In genomic region chr7:117212969-117213877, GRCh38 we compare ENCODE assay signal across 10 cellular contexts.
A peak's percentile ranks its signal among the peaks of the same experiment; 100 is the strongest.
DNase-seq lines count a peak whose midpoint lies in the region; ATAC-seq and TF ChIP-seq lines count a peak whose summit lies in the region.
"Had no signal": no experiment of that assay in that cellular context is flagged by ENCODE, and none has a peak within 500 bp of the region (broad histone marks: within the 10 kb centered on the region; RNA-seq: fewer than 3 reads in every experiment).

No MANE protein-coding gene starts in this region.

- no peak overlapping the region for H3K4me3 ChIP-seq in naive thymus-derived CD4-positive, alpha-beta T cell (ENCODE audit: low read length)
- no peak overlapping the region for H3K4me3 ChIP-seq in thyroid gland (replicated peaks in 1 of 3)
- H3K4me3 ChIP-seq: skin epidermis had no signal

- H3K36me3 Mint-ChIP-seq in naive thymus-derived CD4-positive, alpha-beta T cell: no peaks in the 10 kb centered on the region
- H3K36me3 Mint-ChIP-seq: IgD-negative memory B cell had no signal

- H3K27ac Mint-ChIP-seq in naive thymus-derived CD4-positive, alpha-beta T cell: no peak overlapping the region
- H3K27ac Mint-ChIP-seq: IgD-negative memory B cell had no signal

- H3K4me1 ChIP-seq in naive thymus-derived CD4-positive, alpha-beta T cell (ENCODE audit: control insufficient read depth in 2 of 2, insufficient read depth in 2 of 2, low read length in 2 of 2): no peaks in the 10 kb centered on the region
- H3K4me1 ChIP-seq in thyroid gland: no peaks in the 10 kb centered on the region

- no peaks in the 10 kb centered on the region for H3K9me3 Mint-ChIP-seq in naive thymus-derived CD4-positive, alpha-beta T cell
- H3K9me3 Mint-ChIP-seq: IgD-negative memory B cell had no signal

- intact Hi-C loops in naive thymus-derived CD4-positive, alpha-beta T cell (cut with micrococcal nuclease): loop anchor here (1.0 to 5.0 kb wide), 3 partner anchors 384 to 940 kb away; no protein-coding TSS in a partner anchor
- intact Hi-C loops in thyroid gland (cut with DNase I): loop anchor here (10.0 kb wide), 1 partner anchor 172 kb away; no protein-coding TSS in a partner anchor

- H3K4me1 Mint-ChIP-seq in naive thymus-derived CD4-positive, alpha-beta T cell: no peaks in the 10 kb centered on the region

- ATAC-seq in GM18517 (IDR thresholded peaks at IDR 0.05; ENCODE audit: unreplicated experiment) (peak; percentile 81), HG03045 (IDR thresholded peaks at IDR 0.05; ENCODE audit: unreplicated experiment) (peak; percentile 67)
- peak; percentile 83 for ATAC-seq in naive thymus-derived CD4-positive, alpha-beta T cell

- H3K4me3 Mint-ChIP-seq in naive thymus-derived CD4-positive, alpha-beta T cell: no peak overlapping the region
- H3K4me3 Mint-ChIP-seq: IgD-negative memory B cell had no signal

- TF ChIP-seq CTCF in thyroid gland (IDR thresholded peaks at IDR 0.05): peak; percentile 57 to 91 (median 62)

- 71 to 75% methylated on average over 5 of the region's 5 CpGs for WGBS in thyroid gland, 2 donors

- no peak for TF ChIP-seq POLR2A in thyroid gland (IDR thresholded peaks at IDR 0.05)

- POLR2A ChIA-PET in naive thymus-derived CD4-positive, alpha-beta T cell (lab: Charles Lee): no interaction called here

- H3K27me3 Mint-ChIP-seq in naive thymus-derived CD4-positive, alpha-beta T cell: peaks cover 0 to 2% (median 0%) of the 10 kb centered on the region in 5 donors
- H3K27me3 Mint-ChIP-seq: IgD-negative memory B cell had no signal

- no peaks in the 10 kb centered on the region for H3K27me3 ChIP-seq in naive thymus-derived CD4-positive, alpha-beta T cell (ENCODE audit: control insufficient read depth in 2 of 2, insufficient read depth in 2 of 2, low read length in 2 of 2)
- H3K27me3 ChIP-seq in thyroid gland: no peaks in the 10 kb centered on the region

- H3K9me3 ChIP-seq in naive thymus-derived CD4-positive, alpha-beta T cell (ENCODE audit: control insufficient read depth in 2 of 3, low read length in 3 of 3): no peaks in the 10 kb centered on the region
- no peaks in the 10 kb centered on the region for H3K9me3 ChIP-seq in thyroid gland

- DNase-seq in AG20443 (ENCODE audit: low spot score) (peak; percentile 69), NCI-H2196 treated with DMSO at 0.1 percent for 48 hours (lab: John Stamatoyannopoulos, UW; ENCODE audit: unreplicated experiment) (peak; percentile 9), epidermal melanocyte (ENCODE audit: insufficient read length, low spot score) (peak; percentile 34), thyroid gland (peak; percentile 56 to 57)
- peak; percentile 3 to 27 for DNase-seq in activated CD4-positive, alpha-beta T cell treated with anti-CD3 and anti-CD28 coated beads, Interleukin-2, amount 50 U/mL, for 24 hours (ENCODE audit: low read depth in 1 of 2, low spot score in 1 of 2)
- peak in 5 of 9 donors; percentile 15 to 32 (median 27) for DNase-seq in naive thymus-derived CD4-positive, alpha-beta T cell

- CTCF ChIA-PET in naive thymus-derived CD4-positive, alpha-beta T cell (lab: Charles Lee): interaction anchor here (0.7 kb wide), 1 partner anchor 36 kb away, joined by 3 read pairs; no protein-coding TSS in a partner anchor

- no peaks in the 10 kb centered on the region for H3K36me3 ChIP-seq in naive thymus-derived CD4-positive, alpha-beta T cell (ENCODE audit: control insufficient read depth in 2 of 3, insufficient read depth in 3 of 3, low read length in 3 of 3)
- no peaks in the 10 kb centered on the region for H3K36me3 ChIP-seq in thyroid gland

- no peak overlapping the region for H3K27ac ChIP-seq in naive thymus-derived CD4-positive, alpha-beta T cell (ENCODE audit: low read depth, low read length)
- H3K27ac ChIP-seq in thyroid gland: no peak overlapping the region
- H3K27ac ChIP-seq: skin epidermis had no signal

Comparison
In these comparisons a context has a peak if more than half of its experiments do, and no peak if none do; other contexts are left out.
1. DNase-seq: peak in every context shown above with its lines; median percentile 69 in AG20443; 56 in thyroid gland; 34 in epidermal melanocyte; 27 in naive thymus-derived CD4-positive, alpha-beta T cell; 15 in activated CD4-positive, alpha-beta T cell treated with anti-CD3 and anti-CD28 coated beads, Interleukin-2, amount 50 U/mL, for 24 hours; 9 in NCI-H2196 treated with DMSO at 0.1 percent for 48 hours.